12 cellular contexts compared by ENCODE assay signal in genomic region chr12:47509398-47509851, GRCh38.
DNase-seq lines count a peak whose midpoint lies in the region; ATAC-seq and TF ChIP-seq lines count a peak whose summit lies in the region.
"Had no signal": no experiment of that assay in that cellular context is flagged by ENCODE, and none has a peak within 500 bp of the region (broad histone marks: within the 10 kb centered on the region; RNA-seq: fewer than 3 reads in every experiment).

No MANE protein-coding gene starts in this region.

- H3K36me3 ChIP-seq in brain microvascular endothelial cell (replicated peaks) (no peaks in the 10 kb centered on the region), transverse colon (no peaks in the 10 kb centered on the region), Peyer's patch (no peaks in the 10 kb centered on the region)
- H3K36me3 ChIP-seq: heart left ventricle had no signal

- WGBS in transverse colon (ENCODE audit: low coverage in 1 of 2), 2 donors = 44 to 67% methylated on average over 1 of the region's 1 CpG

- no peak overlapping the region for H3K4me3 ChIP-seq in brain microvascular endothelial cell (ENCODE audit: low read depth, low read length)
- H3K4me3 ChIP-seq in transverse colon = no peak overlapping the region
- H3K4me3 ChIP-seq in Peyer's patch = no peak overlapping the region
- H3K4me3 ChIP-seq: heart left ventricle had no signal

- intact Hi-C loops in transverse colon (cut with DNase I; ENCODE audit: low total_unique reads) = no loop called here

- H3K4me1 ChIP-seq in transverse colon (no peaks in the 10 kb centered on the region), Peyer's patch (no peaks in the 10 kb centered on the region)

- no peak for ATAC-seq in GM19463 (IDR thresholded peaks at IDR 0.05; ENCODE audit: unreplicated experiment)
- ATAC-seq: activated CD4-positive, CD25-positive, alpha-beta regulatory T cell treated with anti-CD3 and anti-CD28 coated beads, Interleukin-2, amount 50 U/mL, for 24 hours; activated T-cell treated with anti-CD3 and anti-CD28 coated beads, Interleukin-2, amount 50 U/mL, for 4 hours; heart left ventricle had no signal

- no peak for TF ChIP-seq CTCF in brain microvascular endothelial cell (IDR thresholded peaks at IDR 0.05; ENCODE audit: low read depth, low read length, missing control alignments)
- no peak for TF ChIP-seq CTCF in transverse colon (IDR thresholded peaks at IDR 0.05)
- no peak for TF ChIP-seq CTCF in Peyer's patch (IDR thresholded peaks at IDR 0.05)

- TF ChIP-seq POLR2A in transverse colon (IDR thresholded peaks at IDR 0.05) = no peak
- TF ChIP-seq POLR2A in Peyer's patch (IDR thresholded peaks at IDR 0.05) = no peak

- peak; percentile 10 for DNase-seq in H4 (ENCODE audit: low spot score)
- peak; percentile 7 for DNase-seq in brain microvascular endothelial cell
- peak; percentile 73 for DNase-seq in iris pigment epithelial cell (ENCODE audit: low read depth)
- DNase-seq in transverse colon = no peak
- no peak for DNase-seq in Peyer's patch
- DNase-seq in NCI-H146 treated with DMSO at 0.1 percent for 48 hours (lab: John Stamatoyannopoulos, UW; ENCODE audit: unreplicated experiment) = no peak
- DNase-seq: activated T-cell treated with anti-CD3 and anti-CD28 coated beads, Interleukin-2, amount 50 U/mL, for 4 hours; Calu3; effector CD8-positive, alpha-beta T cell; heart left ventricle had no signal

- H3K27me3 ChIP-seq in brain microvascular endothelial cell (replicated peaks) = no peaks in the 10 kb centered on the region
- H3K27me3 ChIP-seq in transverse colon = no peaks in the 10 kb centered on the region
- no peaks in the 10 kb centered on the region for H3K27me3 ChIP-seq in Peyer's patch
- H3K27me3 ChIP-seq: heart left ventricle had no signal

- H3K27ac ChIP-seq in brain microvascular endothelial cell (no peak overlapping the region), transverse colon (peak overlapping the region; percentile 28 to 42 (median 38)), Peyer's patch (no peak overlapping the region)

- in situ Hi-C loops in brain microvascular endothelial cell (cut with HindIII; ENCODE audit: low pct_ligation_motif_present, low sequenced_read_pairs) = no loop called here
- in situ Hi-C loops in transverse colon (cut with MboI; ENCODE audit: low pct_ligation_motif_present in 1 of 4, low pct_unique_long_range_greater_than_20kb in 1 of 4, low sequenced_read_pairs in 3 of 4) = no loop called here

- no peak for TF ChIP-seq EP300 in transverse colon (IDR thresholded peaks at IDR 0.05; ENCODE audit: low read depth)

- no peaks in the 10 kb centered on the region for H3K9me3 ChIP-seq in transverse colon
- H3K9me3 ChIP-seq in Peyer's patch = no peaks in the 10 kb centered on the region

Comparison
In these comparisons a context has a peak if more than half of its experiments do, and no peak if none do; other contexts are left out.
1. DNase-seq: peak in H4 (single experiment), brain microvascular endothelial cell (single experiment) and iris pigment epithelial cell (single experiment); none in transverse colon (single experiment), Peyer's patch (0 of 3) and NCI-H146 treated with DMSO at 0.1 percent for 48 hours (single experiment).
2. H3K27ac ChIP-seq: peak in transverse colon (4 of 4); none in brain microvascular endothelial cell (single experiment) and Peyer's patch (0 of 4).